Comparison of ENCODE assay signal across 10 cellular contexts in genomic region chr11:65915101-65915820, GRCh38. TPM values are rescaled to one million over a fixed set of nuclear protein-coding genes. Genes with fewer than 3 reads are reported as not detected.
A peak's percentile ranks its signal among the peaks of the same experiment; 100 is the strongest.
DNase-seq lines count a peak whose midpoint lies in the region; ATAC-seq and TF ChIP-seq lines count a peak whose summit lies in the region.
"Had no signal": no experiment of that assay in that cellular context is flagged by ENCODE, and none has a peak within 500 bp of the region (broad histone marks: within the 10 kb centered on the region; RNA-seq: fewer than 3 reads in every experiment).

No MANE protein-coding gene starts in this region.

- no peak overlapping the region for H3K4me3 ChIP-seq in lower lobe of right lung

- no peaks in the 10 kb centered on the region for H3K9me3 ChIP-seq in lower lobe of right lung

- H3K27ac ChIP-seq in angular gyrus (ENCODE audit: low read depth, low read length), result peak overlapping the region; percentile 32
- peak overlapping the region; percentile 67 for H3K27ac ChIP-seq in lower lobe of right lung

- peaks cover 36% of the 10 kb centered on the region for H3K4me1 Mint-ChIP-seq in activated naive CD4-positive, alpha-beta T cell treated with anti-CD3 and anti-CD28 coated beads, Interleukin-2, amount 50 U/mL, for 24 hours
- H3K4me1 Mint-ChIP-seq in type B pancreatic cell (ENCODE audit: unreplicated experiment), result peaks cover 16% of the 10 kb centered on the region

- TF ChIP-seq CTCF in lower lobe of right lung (IDR thresholded peaks at IDR 0.05) (no peak), type B pancreatic cell (conservative IDR thresholded peaks at IDR 0.05) (no peak)

- H3K36me3 Mint-ChIP-seq in activated naive CD4-positive, alpha-beta T cell treated with anti-CD3 and anti-CD28 coated beads, Interleukin-2, amount 50 U/mL, for 24 hours, result no peaks in the 10 kb centered on the region
- H3K36me3 Mint-ChIP-seq in type B pancreatic cell, result no peaks in the 10 kb centered on the region

- no peaks in the 10 kb centered on the region for H3K27me3 ChIP-seq in lower lobe of right lung (ENCODE audit: low read depth)

- intact Hi-C loops in lower lobe of right lung (cut with DNase I), result no loop called here

- ATAC-seq in lower lobe of right lung (no peak), GM18511 (IDR thresholded peaks at IDR 0.05; ENCODE audit: unreplicated experiment) (no peak), GM21528 (IDR thresholded peaks at IDR 0.05; ENCODE audit: low FRiP score, unreplicated experiment) (no peak)

- H3K36me3 ChIP-seq in lower lobe of right lung, result no peaks in the 10 kb centered on the region

- H3K4me3 Mint-ChIP-seq in activated naive CD4-positive, alpha-beta T cell treated with anti-CD3 and anti-CD28 coated beads, Interleukin-2, amount 50 U/mL, for 24 hours, result peak overlapping the region; percentile 6
- peak overlapping the region; percentile 14 for H3K4me3 Mint-ChIP-seq in type B pancreatic cell

- no peaks in the 10 kb centered on the region for H3K27me3 Mint-ChIP-seq in activated naive CD4-positive, alpha-beta T cell treated with anti-CD3 and anti-CD28 coated beads, Interleukin-2, amount 50 U/mL, for 24 hours
- no peaks in the 10 kb centered on the region for H3K27me3 Mint-ChIP-seq in type B pancreatic cell

- no peak for DNase-seq in activated naive CD4-positive, alpha-beta T cell treated with Interleukin-2 at 50 U/mL for 16 hours
- no peak for DNase-seq in lower lobe of right lung
- DNase-seq in type B pancreatic cell (ENCODE audit: extremely low spot score, unreplicated experiment), result no peak
- DNase-seq in stimulated activated CD4-positive, alpha-beta T cell treated with anti-CD3 and anti-CD28 coated beads, Interleukin-4, amount 100 ng/mL, for 24 hours, result no peak
- DNase-seq: AML-193, midbrain had no signal

- no peak overlapping the region for H3K27ac Mint-ChIP-seq in activated naive CD4-positive, alpha-beta T cell treated with anti-CD3 and anti-CD28 coated beads, Interleukin-2, amount 50 U/mL, for 24 hours
- H3K27ac Mint-ChIP-seq in type B pancreatic cell, result peak overlapping the region; percentile 46

- H3K9me3 Mint-ChIP-seq in activated naive CD4-positive, alpha-beta T cell treated with anti-CD3 and anti-CD28 coated beads, Interleukin-2, amount 50 U/mL, for 24 hours, result no peaks in the 10 kb centered on the region
- no peaks in the 10 kb centered on the region for H3K9me3 Mint-ChIP-seq in type B pancreatic cell

- H3K4me1 ChIP-seq in lower lobe of right lung, result peaks cover 54% of the 10 kb centered on the region

RNA-seq across cellular contexts. Expression of gene C11orf68, which starts 3.6 kb away (rescaled TPM):
- 36.5 TPM for total RNA-seq in lower lobe of right lung
- 27.9 and 31.2 TPM in 2 replicates for total RNA-seq in type B pancreatic cell (ENCODE audit: low replicate concordance)

RNA-seq across cellular contexts. Expression of gene DRAP1, which starts 4.0 kb away (rescaled TPM):
- total RNA-seq in lower lobe of right lung (63.3 TPM), type B pancreatic cell (ENCODE audit: low replicate concordance) (49.3 and 66.1 TPM in 2 replicates)

RNA-seq across cellular contexts. Expression of gene FOSL1, which starts 15.1 kb away (rescaled TPM):
- total RNA-seq in lower lobe of right lung (2.2 TPM), type B pancreatic cell (ENCODE audit: low replicate concordance) (2.1 and 11.1 TPM in 2 replicates)

RNA-seq across cellular contexts. Expression of gene CCDC85B, which starts 24.8 kb away (rescaled TPM):
- total RNA-seq in lower lobe of right lung, result 28.6 TPM
- total RNA-seq in type B pancreatic cell (ENCODE audit: low replicate concordance), result 8.2 and 14.3 TPM in 2 replicates

RNA-seq across cellular contexts. Expression of gene FIBP, which starts 27.0 kb away (rescaled TPM):
- total RNA-seq in lower lobe of right lung (44.0 TPM), type B pancreatic cell (ENCODE audit: low replicate concordance) (50.9 and 74.7 TPM in 2 replicates)
